In genomic region chr11:3088806-3089205, GRCh38 we compare ENCODE assay signal across 17 cellular contexts.
"Had no signal": no experiment of that assay in that cellular context is flagged by ENCODE, and none has a peak within 500 bp of the region (broad histone marks: within the 10 kb centered on the region; RNA-seq: fewer than 3 reads in every experiment).

No MANE protein-coding gene starts in this region.

- H3K4me1 Mint-ChIP-seq: activated T-helper 17 cell treated with anti-CD3 and anti-CD28 coated beads, Interleukin-2, amount 50 U/mL, for 72 hours had no signal

- H3K9me3 Mint-ChIP-seq: activated CD4-positive, alpha-beta T cell treated with anti-CD3 and anti-CD28 coated beads, Interleukin-2, amount 10 ng/mL, durations not matched to agents 7 days and 5 days; activated T-helper 17 cell treated with anti-CD3 and anti-CD28 coated beads, Interleukin-2, amount 50 U/mL, for 72 hours; naive B cell; stimulated activated memory B cell treated with anti-CD40 and anti-IgM and Interleukin-4, amounts not matched to agents 10 μg/mL and 1 μg/mL and 100 μg/mL, for 72 hours had no signal

- ATAC-seq: activated T-helper 17 cell treated with anti-CD3 and anti-CD28 coated beads, Interleukin-2, amount 50 U/mL, for 72 hours; gastroesophageal sphincter; pancreas; stimulated activated memory B cell treated with anti-CD40 and anti-IgM and Interleukin-4, amounts not matched to agents 10 μg/mL and 1 μg/mL and 100 μg/mL, for 72 hours had no signal

- FAIRE-seq: pancreas had no signal

- DNase-seq: activated CD4-positive, alpha-beta T cell treated with anti-CD3 and anti-CD28 coated beads, Interleukin-2, amount 10 ng/mL, durations not matched to agents 7 days and 5 days; activated CD4-positive, CD25-positive, alpha-beta regulatory T cell; activated CD8-positive, alpha-beta memory T cell treated with anti-CD3 and anti-CD28 coated beads for 24 hours; activated naive CD4-positive, alpha-beta T cell treated with anti-CD3 and anti-CD28 coated beads, Interleukin-2, amount 50 U/mL, for 16 hours; adrenal gland; central memory CD4-positive, alpha-beta T cell; effector memory CD4-positive, alpha-beta T cell; midbrain; naive B cell; retina; T-helper 2 cell; transverse colon had no signal

- H3K4me3 ChIP-seq: adrenal gland, gastroesophageal sphincter, pancreas, smooth muscle cell, transverse colon had no signal

- H3K36me3 Mint-ChIP-seq: naive B cell; stimulated activated memory B cell treated with anti-CD40 and anti-IgM and Interleukin-4, amounts not matched to agents 10 μg/mL and 1 μg/mL and 100 μg/mL, for 72 hours had no signal

- H3K4me3 Mint-ChIP-seq: activated CD4-positive, alpha-beta T cell treated with anti-CD3 and anti-CD28 coated beads, Interleukin-2, amount 10 ng/mL, durations not matched to agents 7 days and 5 days; activated T-helper 17 cell treated with anti-CD3 and anti-CD28 coated beads, Interleukin-2, amount 50 U/mL, for 72 hours; naive B cell; stimulated activated memory B cell treated with anti-CD40 and anti-IgM and Interleukin-4, amounts not matched to agents 10 μg/mL and 1 μg/mL and 100 μg/mL, for 72 hours had no signal

- H3K9me3 ChIP-seq: adrenal gland, gastroesophageal sphincter, pancreas, transverse colon had no signal

- H3K27ac Mint-ChIP-seq: activated CD4-positive, alpha-beta T cell treated with anti-CD3 and anti-CD28 coated beads, Interleukin-2, amount 10 ng/mL, durations not matched to agents 7 days and 5 days; stimulated activated memory B cell treated with anti-CD40 and anti-IgM and Interleukin-4, amounts not matched to agents 10 μg/mL and 1 μg/mL and 100 μg/mL, for 72 hours had no signal

- H3K36me3 ChIP-seq: adrenal gland, pancreas, transverse colon had no signal

- H3K4me1 ChIP-seq: adrenal gland, pancreas had no signal

- H3K27me3 Mint-ChIP-seq: activated CD4-positive, alpha-beta T cell treated with anti-CD3 and anti-CD28 coated beads, Interleukin-2, amount 10 ng/mL, durations not matched to agents 7 days and 5 days had no signal

- H3K27ac ChIP-seq: adrenal gland, gastroesophageal sphincter, pancreas, transverse colon had no signal
